Comparison of ENCODE assay signal across 2 cellular contexts in the genomic region with DNA sequence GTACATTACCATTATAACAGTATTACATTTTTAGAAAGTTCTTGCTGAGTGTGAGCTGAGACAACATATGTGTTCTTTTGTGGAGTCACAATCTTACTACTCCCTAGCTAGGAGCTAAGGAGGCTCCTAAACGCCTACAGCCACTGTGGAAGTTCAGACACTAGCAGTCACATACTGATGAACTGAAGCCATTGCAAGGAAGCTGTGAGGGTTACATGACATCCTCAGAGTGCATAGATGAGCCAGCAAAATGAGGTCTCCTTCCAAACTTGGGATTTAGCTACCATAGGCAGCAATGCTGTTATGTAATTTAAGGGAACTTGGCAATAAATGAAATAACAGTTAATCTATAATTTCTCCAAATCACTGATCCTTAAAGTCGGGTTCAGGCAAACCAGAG.
A peak's percentile ranks its signal among the peaks of the same experiment; 100 is the strongest.
TF ChIP-seq lines count a peak whose summit lies in the region.

No MANE protein-coding gene starts in this region.

TF ChIP-seq in HCT116, 20 proteins besides CTCF, POLR2A, EP300 and RAD21 (continued from another document):
- TF ChIP-seq, protein P1, sequence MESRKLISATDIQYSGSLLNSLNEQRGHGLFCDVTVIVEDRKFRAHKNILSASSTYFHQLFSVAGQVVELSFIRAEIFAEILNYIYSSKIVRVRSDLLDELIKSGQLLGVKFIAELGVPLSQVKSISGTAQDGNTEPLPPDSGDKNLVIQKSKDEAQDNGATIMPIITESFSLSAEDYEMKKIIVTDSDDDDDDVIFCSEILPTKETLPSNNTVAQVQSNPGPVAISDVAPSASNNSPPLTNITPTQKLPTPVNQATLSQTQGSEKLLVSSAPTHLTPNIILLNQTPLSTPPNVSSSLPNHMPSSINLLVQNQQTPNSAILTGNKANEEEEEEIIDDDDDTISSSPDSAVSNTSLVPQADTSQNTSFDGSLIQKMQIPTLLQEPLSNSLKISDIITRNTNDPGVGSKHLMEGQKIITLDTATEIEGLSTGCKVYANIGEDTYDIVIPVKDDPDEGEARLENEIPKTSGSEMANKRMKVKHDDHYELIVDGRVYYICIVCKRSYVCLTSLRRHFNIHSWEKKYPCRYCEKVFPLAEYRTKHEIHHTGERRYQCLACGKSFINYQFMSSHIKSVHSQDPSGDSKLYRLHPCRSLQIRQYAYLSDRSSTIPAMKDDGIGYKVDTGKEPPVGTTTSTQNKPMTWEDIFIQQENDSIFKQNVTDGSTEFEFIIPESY (IDR thresholded peaks at IDR 0.05; ENCODE audit: extremely low read depth, insufficient replicate concordance, low read length), result no peak
- no peak for TF ChIP-seq JUND (IDR thresholded peaks at IDR 0.05)
- TF ChIP-seq CEBPB (IDR thresholded peaks at IDR 0.05; ENCODE audit: low read depth), result no peak
- no peak for TF ChIP-seq FOSL1 (IDR thresholded peaks at IDR 0.05; ENCODE audit: low read depth)
- TF ChIP-seq EGR1 (IDR thresholded peaks at IDR 0.05; ENCODE audit: low read depth), result no peak
- TF ChIP-seq ZFX (IDR thresholded peaks at IDR 0.05), result no peak
- TF ChIP-seq, protein P2, sequence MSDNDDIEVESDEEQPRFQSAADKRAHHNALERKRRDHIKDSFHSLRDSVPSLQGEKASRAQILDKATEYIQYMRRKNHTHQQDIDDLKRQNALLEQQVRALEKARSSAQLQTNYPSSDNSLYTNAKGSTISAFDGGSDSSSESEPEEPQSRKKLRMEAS (IDR thresholded peaks at IDR 0.05), result no peak
- TF ChIP-seq EZH2 (IDR thresholded peaks at IDR 0.05), result no peak
- no peak for TF ChIP-seq YY1 (IDR thresholded peaks at IDR 0.05; ENCODE audit: extremely low read depth, insufficient replicate concordance, low read depth, low read length)
- no peak for TF ChIP-seq SRF (IDR thresholded peaks at IDR 0.05; ENCODE audit: low read depth)
- TF ChIP-seq, protein P3, sequence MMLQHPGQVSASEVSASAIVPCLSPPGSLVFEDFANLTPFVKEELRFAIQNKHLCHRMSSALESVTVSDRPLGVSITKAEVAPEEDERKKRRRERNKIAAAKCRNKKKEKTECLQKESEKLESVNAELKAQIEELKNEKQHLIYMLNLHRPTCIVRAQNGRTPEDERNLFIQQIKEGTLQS (IDR thresholded peaks at IDR 0.05), result no peak
- no peak for TF ChIP-seq TCF7L2 (IDR thresholded peaks at IDR 0.05; ENCODE audit: borderline replicate concordance, extremely low read depth, insufficient read depth, insufficient read length)
- TF ChIP-seq POLR2AphosphoS5 (IDR thresholded peaks at IDR 0.05; ENCODE audit: low read depth, low read length), result no peak
- no peak for TF ChIP-seq SP1 (IDR thresholded peaks at IDR 0.05; ENCODE audit: low read depth)
TF ChIP-seq in HCT116: peak in this region for 0.

TF ChIP-seq in K562, 482 proteins besides CTCF, POLR2A, EP300 and RAD21 (continues in another document):
- TF ChIP-seq, protein P2 (CRISPR knock-in tag; IDR thresholded peaks at IDR 0.05), result no peak
- TF ChIP-seq HEY1 (CRISPR knock-in tag; IDR thresholded peaks at IDR 0.05; ENCODE audit: borderline replicate concordance) (no peak), ZNF316 (IDR thresholded peaks at IDR 0.05) (peak; percentile 57), MAFG (tag; conservative IDR thresholded peaks at IDR 0.05) (0 out of 2 replicates have a peak, but pooled peaks have one; percentile 10), YY1 (IDR thresholded peaks at IDR 0.05; ENCODE audit: borderline replicate concordance in 1 of 3, control insufficient read depth in 1 of 3, extremely low read depth in 1 of 3, insufficient read depth in 3 of 3, insufficient read length in 1 of 3, insufficient replicate concordance in 2 of 3, low read depth in 1 of 3, low read length in 2 of 3) (peak in 1 of 3 experiments; percentile 10), PPARD (CRISPR knock-in tag; IDR thresholded peaks at IDR 0.05) (no peak), SIX5 (IDR thresholded peaks at IDR 0.05; ENCODE audit: borderline replicate concordance in 1 of 2, insufficient read depth in 1 of 2, low read depth in 1 of 2, low read length in 2 of 2) (no peak), ZNF76 (CRISPR knock-in tag; IDR thresholded peaks at IDR 0.05; ENCODE audit: borderline replicate concordance) (no peak), NFE2 (IDR thresholded peaks at IDR 0.05; ENCODE audit: low read depth) (peak; percentile 64; the same call in 1 of the 2 replicates), ETV5 (CRISPR knock-in tag; IDR thresholded peaks at IDR 0.05; ENCODE audit: low read depth) (no peak), CEBPG (CRISPR knock-in tag; IDR thresholded peaks at IDR 0.05) (no peak), CEBPG (tag; conservative IDR thresholded peaks at IDR 0.05 in 1 of 2, IDR thresholded peaks at IDR 0.05 in 1 of 2) (no peak), FOS (IDR thresholded peaks at IDR 0.05; ENCODE audit: extremely low read depth, insufficient read length) (no peak), SPI1 (IDR thresholded peaks at IDR 0.05; ENCODE audit: borderline replicate concordance, low read depth, low read length) (no peak), ZNF561 (CRISPR knock-in tag; conservative IDR thresholded peaks at IDR 0.05) (no peak), FUS (optimal IDR thresholded peaks at IDR 0.05; ENCODE audit: low read depth, low read length) (no peak), XRCC3 (IDR thresholded peaks at IDR 0.05) (no peak), MAFK (IDR thresholded peaks at IDR 0.05; ENCODE audit: low read length) (peak; percentile 66), CBX5 (IDR thresholded peaks at IDR 0.05; ENCODE audit: borderline replicate concordance, low read depth) (no peak)
- TF ChIP-seq, protein P4, sequence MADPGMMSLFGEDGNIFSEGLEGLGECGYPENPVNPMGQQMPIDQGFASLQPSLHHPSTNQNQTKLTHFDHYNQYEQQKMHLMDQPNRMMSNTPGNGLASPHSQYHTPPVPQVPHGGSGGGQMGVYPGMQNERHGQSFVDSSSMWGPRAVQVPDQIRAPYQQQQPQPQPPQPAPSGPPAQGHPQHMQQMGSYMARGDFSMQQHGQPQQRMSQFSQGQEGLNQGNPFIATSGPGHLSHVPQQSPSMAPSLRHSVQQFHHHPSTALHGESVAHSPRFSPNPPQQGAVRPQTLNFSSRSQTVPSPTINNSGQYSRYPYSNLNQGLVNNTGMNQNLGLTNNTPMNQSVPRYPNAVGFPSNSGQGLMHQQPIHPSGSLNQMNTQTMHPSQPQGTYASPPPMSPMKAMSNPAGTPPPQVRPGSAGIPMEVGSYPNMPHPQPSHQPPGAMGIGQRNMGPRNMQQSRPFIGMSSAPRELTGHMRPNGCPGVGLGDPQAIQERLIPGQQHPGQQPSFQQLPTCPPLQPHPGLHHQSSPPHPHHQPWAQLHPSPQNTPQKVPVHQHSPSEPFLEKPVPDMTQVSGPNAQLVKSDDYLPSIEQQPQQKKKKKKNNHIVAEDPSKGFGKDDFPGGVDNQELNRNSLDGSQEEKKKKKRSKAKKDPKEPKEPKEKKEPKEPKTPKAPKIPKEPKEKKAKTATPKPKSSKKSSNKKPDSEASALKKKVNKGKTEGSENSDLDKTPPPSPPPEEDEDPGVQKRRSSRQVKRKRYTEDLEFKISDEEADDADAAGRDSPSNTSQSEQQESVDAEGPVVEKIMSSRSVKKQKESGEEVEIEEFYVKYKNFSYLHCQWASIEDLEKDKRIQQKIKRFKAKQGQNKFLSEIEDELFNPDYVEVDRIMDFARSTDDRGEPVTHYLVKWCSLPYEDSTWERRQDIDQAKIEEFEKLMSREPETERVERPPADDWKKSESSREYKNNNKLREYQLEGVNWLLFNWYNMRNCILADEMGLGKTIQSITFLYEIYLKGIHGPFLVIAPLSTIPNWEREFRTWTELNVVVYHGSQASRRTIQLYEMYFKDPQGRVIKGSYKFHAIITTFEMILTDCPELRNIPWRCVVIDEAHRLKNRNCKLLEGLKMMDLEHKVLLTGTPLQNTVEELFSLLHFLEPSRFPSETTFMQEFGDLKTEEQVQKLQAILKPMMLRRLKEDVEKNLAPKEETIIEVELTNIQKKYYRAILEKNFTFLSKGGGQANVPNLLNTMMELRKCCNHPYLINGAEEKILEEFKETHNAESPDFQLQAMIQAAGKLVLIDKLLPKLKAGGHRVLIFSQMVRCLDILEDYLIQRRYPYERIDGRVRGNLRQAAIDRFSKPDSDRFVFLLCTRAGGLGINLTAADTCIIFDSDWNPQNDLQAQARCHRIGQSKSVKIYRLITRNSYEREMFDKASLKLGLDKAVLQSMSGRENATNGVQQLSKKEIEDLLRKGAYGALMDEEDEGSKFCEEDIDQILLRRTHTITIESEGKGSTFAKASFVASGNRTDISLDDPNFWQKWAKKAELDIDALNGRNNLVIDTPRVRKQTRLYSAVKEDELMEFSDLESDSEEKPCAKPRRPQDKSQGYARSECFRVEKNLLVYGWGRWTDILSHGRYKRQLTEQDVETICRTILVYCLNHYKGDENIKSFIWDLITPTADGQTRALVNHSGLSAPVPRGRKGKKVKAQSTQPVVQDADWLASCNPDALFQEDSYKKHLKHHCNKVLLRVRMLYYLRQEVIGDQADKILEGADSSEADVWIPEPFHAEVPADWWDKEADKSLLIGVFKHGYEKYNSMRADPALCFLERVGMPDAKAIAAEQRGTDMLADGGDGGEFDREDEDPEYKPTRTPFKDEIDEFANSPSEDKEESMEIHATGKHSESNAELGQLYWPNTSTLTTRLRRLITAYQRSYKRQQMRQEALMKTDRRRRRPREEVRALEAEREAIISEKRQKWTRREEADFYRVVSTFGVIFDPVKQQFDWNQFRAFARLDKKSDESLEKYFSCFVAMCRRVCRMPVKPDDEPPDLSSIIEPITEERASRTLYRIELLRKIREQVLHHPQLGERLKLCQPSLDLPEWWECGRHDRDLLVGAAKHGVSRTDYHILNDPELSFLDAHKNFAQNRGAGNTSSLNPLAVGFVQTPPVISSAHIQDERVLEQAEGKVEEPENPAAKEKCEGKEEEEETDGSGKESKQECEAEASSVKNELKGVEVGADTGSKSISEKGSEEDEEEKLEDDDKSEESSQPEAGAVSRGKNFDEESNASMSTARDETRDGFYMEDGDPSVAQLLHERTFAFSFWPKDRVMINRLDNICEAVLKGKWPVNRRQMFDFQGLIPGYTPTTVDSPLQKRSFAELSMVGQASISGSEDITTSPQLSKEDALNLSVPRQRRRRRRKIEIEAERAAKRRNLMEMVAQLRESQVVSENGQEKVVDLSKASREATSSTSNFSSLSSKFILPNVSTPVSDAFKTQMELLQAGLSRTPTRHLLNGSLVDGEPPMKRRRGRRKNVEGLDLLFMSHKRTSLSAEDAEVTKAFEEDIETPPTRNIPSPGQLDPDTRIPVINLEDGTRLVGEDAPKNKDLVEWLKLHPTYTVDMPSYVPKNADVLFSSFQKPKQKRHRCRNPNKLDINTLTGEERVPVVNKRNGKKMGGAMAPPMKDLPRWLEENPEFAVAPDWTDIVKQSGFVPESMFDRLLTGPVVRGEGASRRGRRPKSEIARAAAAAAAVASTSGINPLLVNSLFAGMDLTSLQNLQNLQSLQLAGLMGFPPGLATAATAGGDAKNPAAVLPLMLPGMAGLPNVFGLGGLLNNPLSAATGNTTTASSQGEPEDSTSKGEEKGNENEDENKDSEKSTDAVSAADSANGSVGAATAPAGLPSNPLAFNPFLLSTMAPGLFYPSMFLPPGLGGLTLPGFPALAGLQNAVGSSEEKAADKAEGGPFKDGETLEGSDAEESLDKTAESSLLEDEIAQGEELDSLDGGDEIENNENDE (IDR thresholded peaks at IDR 0.05; ENCODE audit: low read depth, low read length), result no peak
- TF ChIP-seq, protein P5, sequence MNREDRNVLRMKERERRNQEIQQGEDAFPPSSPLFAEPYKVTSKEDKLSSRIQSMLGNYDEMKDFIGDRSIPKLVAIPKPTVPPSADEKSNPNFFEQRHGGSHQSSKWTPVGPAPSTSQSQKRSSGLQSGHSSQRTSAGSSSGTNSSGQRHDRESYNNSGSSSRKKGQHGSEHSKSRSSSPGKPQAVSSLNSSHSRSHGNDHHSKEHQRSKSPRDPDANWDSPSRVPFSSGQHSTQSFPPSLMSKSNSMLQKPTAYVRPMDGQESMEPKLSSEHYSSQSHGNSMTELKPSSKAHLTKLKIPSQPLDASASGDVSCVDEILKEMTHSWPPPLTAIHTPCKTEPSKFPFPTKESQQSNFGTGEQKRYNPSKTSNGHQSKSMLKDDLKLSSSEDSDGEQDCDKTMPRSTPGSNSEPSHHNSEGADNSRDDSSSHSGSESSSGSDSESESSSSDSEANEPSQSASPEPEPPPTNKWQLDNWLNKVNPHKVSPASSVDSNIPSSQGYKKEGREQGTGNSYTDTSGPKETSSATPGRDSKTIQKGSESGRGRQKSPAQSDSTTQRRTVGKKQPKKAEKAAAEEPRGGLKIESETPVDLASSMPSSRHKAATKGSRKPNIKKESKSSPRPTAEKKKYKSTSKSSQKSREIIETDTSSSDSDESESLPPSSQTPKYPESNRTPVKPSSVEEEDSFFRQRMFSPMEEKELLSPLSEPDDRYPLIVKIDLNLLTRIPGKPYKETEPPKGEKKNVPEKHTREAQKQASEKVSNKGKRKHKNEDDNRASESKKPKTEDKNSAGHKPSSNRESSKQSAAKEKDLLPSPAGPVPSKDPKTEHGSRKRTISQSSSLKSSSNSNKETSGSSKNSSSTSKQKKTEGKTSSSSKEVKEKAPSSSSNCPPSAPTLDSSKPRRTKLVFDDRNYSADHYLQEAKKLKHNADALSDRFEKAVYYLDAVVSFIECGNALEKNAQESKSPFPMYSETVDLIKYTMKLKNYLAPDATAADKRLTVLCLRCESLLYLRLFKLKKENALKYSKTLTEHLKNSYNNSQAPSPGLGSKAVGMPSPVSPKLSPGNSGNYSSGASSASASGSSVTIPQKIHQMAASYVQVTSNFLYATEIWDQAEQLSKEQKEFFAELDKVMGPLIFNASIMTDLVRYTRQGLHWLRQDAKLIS (CRISPR knock-in tag; IDR thresholded peaks at IDR 0.05), result peak; percentile 37; the same call in 1 of the 2 replicates
- TF ChIP-seq, protein P6, sequence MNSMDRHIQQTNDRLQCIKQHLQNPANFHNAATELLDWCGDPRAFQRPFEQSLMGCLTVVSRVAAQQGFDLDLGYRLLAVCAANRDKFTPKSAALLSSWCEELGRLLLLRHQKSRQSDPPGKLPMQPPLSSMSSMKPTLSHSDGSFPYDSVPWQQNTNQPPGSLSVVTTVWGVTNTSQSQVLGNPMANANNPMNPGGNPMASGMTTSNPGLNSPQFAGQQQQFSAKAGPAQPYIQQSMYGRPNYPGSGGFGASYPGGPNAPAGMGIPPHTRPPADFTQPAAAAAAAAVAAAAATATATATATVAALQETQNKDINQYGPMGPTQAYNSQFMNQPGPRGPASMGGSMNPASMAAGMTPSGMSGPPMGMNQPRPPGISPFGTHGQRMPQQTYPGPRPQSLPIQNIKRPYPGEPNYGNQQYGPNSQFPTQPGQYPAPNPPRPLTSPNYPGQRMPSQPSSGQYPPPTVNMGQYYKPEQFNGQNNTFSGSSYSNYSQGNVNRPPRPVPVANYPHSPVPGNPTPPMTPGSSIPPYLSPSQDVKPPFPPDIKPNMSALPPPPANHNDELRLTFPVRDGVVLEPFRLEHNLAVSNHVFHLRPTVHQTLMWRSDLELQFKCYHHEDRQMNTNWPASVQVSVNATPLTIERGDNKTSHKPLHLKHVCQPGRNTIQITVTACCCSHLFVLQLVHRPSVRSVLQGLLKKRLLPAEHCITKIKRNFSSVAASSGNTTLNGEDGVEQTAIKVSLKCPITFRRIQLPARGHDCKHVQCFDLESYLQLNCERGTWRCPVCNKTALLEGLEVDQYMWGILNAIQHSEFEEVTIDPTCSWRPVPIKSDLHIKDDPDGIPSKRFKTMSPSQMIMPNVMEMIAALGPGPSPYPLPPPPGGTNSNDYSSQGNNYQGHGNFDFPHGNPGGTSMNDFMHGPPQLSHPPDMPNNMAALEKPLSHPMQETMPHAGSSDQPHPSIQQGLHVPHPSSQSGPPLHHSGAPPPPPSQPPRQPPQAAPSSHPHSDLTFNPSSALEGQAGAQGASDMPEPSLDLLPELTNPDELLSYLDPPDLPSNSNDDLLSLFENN (IDR thresholded peaks at IDR 0.05; ENCODE audit: low read depth in 2 of 2, low read length in 2 of 2), result no peak
- TF ChIP-seq, protein P7, sequence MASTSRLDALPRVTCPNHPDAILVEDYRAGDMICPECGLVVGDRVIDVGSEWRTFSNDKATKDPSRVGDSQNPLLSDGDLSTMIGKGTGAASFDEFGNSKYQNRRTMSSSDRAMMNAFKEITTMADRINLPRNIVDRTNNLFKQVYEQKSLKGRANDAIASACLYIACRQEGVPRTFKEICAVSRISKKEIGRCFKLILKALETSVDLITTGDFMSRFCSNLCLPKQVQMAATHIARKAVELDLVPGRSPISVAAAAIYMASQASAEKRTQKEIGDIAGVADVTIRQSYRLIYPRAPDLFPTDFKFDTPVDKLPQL (IDR thresholded peaks at IDR 0.05; ENCODE audit: extremely low read depth, insufficient read length), result no peak
